In genomic region chr4:153683763-153684181, GRCh38 we compare ENCODE assay signal across 8 cellular contexts. TPM values are rescaled to one million over a fixed set of nuclear protein-coding genes. Genes with fewer than 3 reads are reported as not detected.
A peak's percentile ranks its signal among the peaks of the same experiment; 100 is the strongest.
DNase-seq lines count a peak whose midpoint lies in the region; ATAC-seq, FAIRE-seq and TF ChIP-seq lines count a peak whose summit lies in the region.

No MANE protein-coding gene starts in this region.

- H3K4me2 ChIP-seq in PC-3 (ENCODE audit: low read length) (peak overlapping the region; percentile 92), neuronal stem cell (ENCODE audit: insufficient read depth, low read length, poor library complexity, severe bottlenecking) (peak overlapping the region; percentile 95)

- H3K27ac ChIP-seq in C4-2B, result peak overlapping the region; percentile 16; the same call in 1 of the 2 replicates
- no peak overlapping the region for H3K27ac ChIP-seq in PC-3 (ENCODE audit: low read length)
- H3K27ac ChIP-seq in esophagus (ENCODE audit: low read depth in 2 of 2, low read length in 1 of 2), result no peak overlapping the region
- H3K27ac ChIP-seq in neuronal stem cell (replicated peaks; ENCODE audit: low read length), result no peak overlapping the region

- no peak overlapping the region for H4K91ac ChIP-seq in neuronal stem cell (ENCODE audit: low read depth, low read length, poor library complexity)

- no peak overlapping the region for H2AK5ac ChIP-seq in neuronal stem cell (ENCODE audit: low read depth, low read length)

- TF ChIP-seq CTCF in C4-2B (conservative IDR thresholded peaks at IDR 0.05), result no peak
- TF ChIP-seq CTCF in PC-3 (conservative IDR thresholded peaks at IDR 0.05; ENCODE audit: low read depth, low read length), result no peak

- H3K9me2 ChIP-seq in PC-3 (replicated peaks; ENCODE audit: low read length), result no peaks in the 10 kb centered on the region

- no peaks in the 10 kb centered on the region for H3F3A ChIP-seq in PC-3 (ENCODE audit: low read length, unreplicated experiment)

- POLR2A ChIA-PET in PC-3 (lab: Charles Lee; ENCODE audit: unreplicated experiment), result no interaction called here

- H4K8ac ChIP-seq in neuronal stem cell (ENCODE audit: low read depth, low read length), result no peak overlapping the region

- BruUV-seq in PC-3 (replicated peaks; lab: Mats Ljungman, UMichigan), result no TSS peak

- no peak overlapping the region for H3K23ac ChIP-seq in neuronal stem cell (ENCODE audit: low read depth, low read length, poor library complexity)

- H3K18ac ChIP-seq in neuronal stem cell (ENCODE audit: low read length), result peak overlapping the region; percentile 3

- no peak overlapping the region for H2BK5ac ChIP-seq in neuronal stem cell (ENCODE audit: low read length)

- peak; percentile 47 for ATAC-seq in PC-3

- H3K36me3 ChIP-seq in PC-3 (ENCODE audit: low read depth, low read length) (peaks cover 11% of the 10 kb centered on the region; the same call in 1 of the 2 replicates), esophagus (ENCODE audit: control insufficient read depth in 2 of 2, insufficient read depth in 2 of 2, low read length in 1 of 2) (peaks cover 0 to 8% of the 10 kb centered on the region in 2 donors), neuronal stem cell (replicated peaks in 1 of 2; ENCODE audit: control insufficient read depth in 2 of 2, insufficient read depth in 2 of 2, low read length in 2 of 2) (no peaks in the 10 kb centered on the region)

- DNase-seq in PC-3 (no peak), neuronal stem cell (ENCODE audit: low spot score) (no peak), frontal cortex (ENCODE audit: low spot score in 2 of 2) (no peak), NCI-H2107 (lab: John Stamatoyannopoulos, UW) (no peak)
- no peak for DNase-seq in stimulated activated CD4-positive, alpha-beta T cell treated with anti-CD3 and anti-CD28 coated beads, Interleukin-12 subunit alpha, Interleukin-12 subunit beta, amount 100 ng/mL, for 4 hours
- DNase-seq in effector CD8-positive, alpha-beta T cell (lab: John Stamatoyannopoulos, UW), result no peak

- no peaks in the 10 kb centered on the region for H3K79me2 ChIP-seq in PC-3 (ENCODE audit: low read length)

- H2AFZ ChIP-seq in PC-3 (ENCODE audit: low read length) (peak overlapping the region; percentile 83), neuronal stem cell (ENCODE audit: low read length) (peak overlapping the region; percentile 97)

- no peak overlapping the region for H2BK120ac ChIP-seq in neuronal stem cell (ENCODE audit: low read depth, low read length)

- H3K4me1 ChIP-seq in PC-3 (ENCODE audit: insufficient read depth, low read length) (no peaks in the 10 kb centered on the region), esophagus (ENCODE audit: control insufficient read depth in 2 of 2, insufficient read depth in 2 of 2, low read length in 1 of 2) (peaks cover 0 to 3% of the 10 kb centered on the region in 2 donors), neuronal stem cell (ENCODE audit: control insufficient read depth in 2 of 2, insufficient read depth in 1 of 2, low read depth in 1 of 2, low read length in 2 of 2) (no peaks in the 10 kb centered on the region)

- peaks cover 2% of the 10 kb centered on the region for H3K79me1 ChIP-seq in neuronal stem cell (ENCODE audit: low read depth, low read length)

- CTCF ChIA-PET in PC-3 (lab: Charles Lee), result interaction anchor here (0.5 kb wide), 1 partner anchor 102 kb away, joined by 8 read pairs; no protein-coding TSS in a partner anchor

- no peak overlapping the region for H2BK15ac ChIP-seq in neuronal stem cell (ENCODE audit: low read length)

- FAIRE-seq in frontal cortex (lab: Jason Lieb, UNC), result no peak

- H3K4me3 ChIP-seq in PC-3 (ENCODE audit: low read length) (peak overlapping the region; percentile 79), esophagus (ENCODE audit: low read depth in 1 of 2, low read length in 2 of 2) (peak overlapping the region; percentile 50 to 62), neuronal stem cell (ENCODE audit: low read length in 2 of 2) (peak overlapping the region; percentile 36 to 78)

- peak overlapping the region; percentile 41; the same call in 1 of the 2 replicates for H3K9ac ChIP-seq in PC-3 (ENCODE audit: low read length)
- peak overlapping the region; percentile 53 for H3K9ac ChIP-seq in neuronal stem cell (ENCODE audit: low read depth, low read length, poor library complexity)

- H3K9me3 ChIP-seq in PC-3 (ENCODE audit: low read length), result no peaks in the 10 kb centered on the region
- H3K9me3 ChIP-seq in esophagus (ENCODE audit: control insufficient read depth in 2 of 2, insufficient read depth in 1 of 2, low read depth in 1 of 2, low read length in 1 of 2), result peaks cover 5 to 7% of the 10 kb centered on the region in 2 donors
- peaks cover 5 to 17% of the 10 kb centered on the region in 2 donors for H3K9me3 ChIP-seq in neuronal stem cell (replicated peaks in 1 of 2; ENCODE audit: control insufficient read depth in 2 of 2, insufficient read depth in 1 of 2, low read depth in 1 of 2, low read length in 2 of 2)

- intact Hi-C loops in PC-3 (cut with micrococcal nuclease), result no loop called here

- H3K4ac ChIP-seq in neuronal stem cell (ENCODE audit: low read length), result no peak overlapping the region

- H3K14ac ChIP-seq in neuronal stem cell (ENCODE audit: low read length), result no peak overlapping the region

- H3K27me3 ChIP-seq in PC-3 (ENCODE audit: low read length) (no peaks in the 10 kb centered on the region), esophagus (ENCODE audit: control insufficient read depth in 1 of 2, insufficient read depth in 2 of 2, low read length in 2 of 2) (no peaks in the 10 kb centered on the region), neuronal stem cell (ENCODE audit: control insufficient read depth in 3 of 3, insufficient read depth in 3 of 3, low read depth in 1 of 3, low read length in 3 of 3) (peaks cover 5 to 52% (median 22%) of the 10 kb centered on the region in 3 experiments)

- no peaks in the 10 kb centered on the region for H4K20me1 ChIP-seq in PC-3 (ENCODE audit: low read length)

- no peak overlapping the region for H2BK12ac ChIP-seq in neuronal stem cell (ENCODE audit: low read length)

- WGBS in esophagus, 2 donors, result 7 to 10% methylated on average over 26 to 27 of the region's 27 CpGs
- no CpG with 5 or more reads among the region's 27 CpGs for WGBS in neuronal stem cell (ENCODE audit: extremely low coverage in 2 of 2, insufficient read length in 2 of 2, insufficient replicate concordance in 1 of 2), 2 donors

RNA-seq across cellular contexts. Expression of gene TLR2, which starts 0.3 kb away (rescaled TPM):
- total RNA-seq in PC-3 (2014; rRNA removed) (7.1 and 8.7 TPM in 2 replicates), frontal cortex (0.82 TPM)
- polyA plus RNA-seq in esophagus, result 1 to 10 TPM; 1.6 to 1.9 TPM
- 0.29 TPM for polyA plus RNA-seq in neuronal stem cell (2013, experiment 1 of 2)
- 0.28 TPM for polyA plus RNA-seq in neuronal stem cell (2013, experiment 2 of 2)
